ENCODE assay signal across 8 cellular contexts in genomic region chr18:3305354-3305762, GRCh38. TPM values are rescaled to one million over a fixed set of nuclear protein-coding genes. Genes with fewer than 3 reads are reported as not detected.
DNase-seq lines count a peak whose midpoint lies in the region; ATAC-seq and TF ChIP-seq lines count a peak whose summit lies in the region.

No MANE protein-coding gene starts in this region.

- DNase-seq in Panc1 (ENCODE audit: low read depth, low spot score) (peak; percentile 69), astrocyte of the spinal cord (ENCODE audit: low read depth, low spot score) (peak; percentile 98), esophagus muscularis mucosa (ENCODE audit: extremely low spot score) (no peak), COLO829 (ENCODE audit: low spot score) (no peak), H7 (no peak), NCI-H2029 (lab: John Stamatoyannopoulos, UW) (no peak)

- no peak for TF ChIP-seq POLR2A in esophagus muscularis mucosa (IDR thresholded peaks at IDR 0.05; ENCODE audit: low read depth)

- peak overlapping the region; percentile 92 for H3K27ac ChIP-seq in Panc1 (ENCODE audit: low read length)
- no peak overlapping the region for H3K27ac ChIP-seq in esophagus muscularis mucosa (replicated peaks in 1 of 4)

- ATAC-seq in GM21786 (IDR thresholded peaks at IDR 0.05; ENCODE audit: unreplicated experiment), result peak; percentile 72
- ATAC-seq in Panc1, result peak; percentile 97

- no peaks in the 10 kb centered on the region for H3K36me3 ChIP-seq in Panc1 (ENCODE audit: control insufficient read depth, insufficient read depth, low read length)
- no peaks in the 10 kb centered on the region for H3K36me3 ChIP-seq in skeletal muscle satellite cell (ENCODE audit: insufficient read depth, low read length)
- H3K36me3 ChIP-seq in esophagus muscularis mucosa, result no peaks in the 10 kb centered on the region
- no peaks in the 10 kb centered on the region for H3K36me3 ChIP-seq in H7 (replicated peaks; ENCODE audit: control insufficient read depth, insufficient read depth, low read length)

- CTCF ChIA-PET in Panc1 (lab: Charles Lee), result no interaction called here

- 81% methylated on average over 7 of the region's 7 CpGs for WGBS in esophagus muscularis mucosa

- BruUV-seq in Panc1 (replicated peaks; lab: Mats Ljungman, UMichigan), result no TSS peak

- no peak for TF ChIP-seq CTCF in Panc1 (IDR thresholded peaks at IDR 0.05)
- no peak for TF ChIP-seq CTCF in astrocyte of the spinal cord (IDR thresholded peaks at IDR 0.05; ENCODE audit: low read depth, low read length)
- no peak for TF ChIP-seq CTCF in esophagus muscularis mucosa (IDR thresholded peaks at IDR 0.05)

- H3K27me3 ChIP-seq in Panc1 (ENCODE audit: control insufficient read depth, insufficient read depth, low read length) (no peaks in the 10 kb centered on the region), skeletal muscle satellite cell (ENCODE audit: control insufficient read depth, insufficient read depth, low read length) (no peaks in the 10 kb centered on the region), esophagus muscularis mucosa (no peaks in the 10 kb centered on the region), H7 (ENCODE audit: control insufficient read depth, insufficient read depth, low read length) (no peaks in the 10 kb centered on the region)

- POLR2A ChIA-PET in Panc1 (lab: Charles Lee), result interaction anchor here (0.6 kb wide), 1 partner anchor 289 kb away, joined by 7 read pairs; no protein-coding TSS in a partner anchor

- H3K9ac ChIP-seq in skeletal muscle satellite cell (ENCODE audit: low read depth, low read length), result peak overlapping the region; percentile 43

- H3K9me3 ChIP-seq in Panc1 (ENCODE audit: control insufficient read depth, insufficient read depth, low read depth, low read length) (no peaks in the 10 kb centered on the region), skeletal muscle satellite cell (replicated peaks; ENCODE audit: low read length) (no peaks in the 10 kb centered on the region), esophagus muscularis mucosa (no peaks in the 10 kb centered on the region)

- TF ChIP-seq EP300 in esophagus muscularis mucosa (IDR thresholded peaks at IDR 0.05), result no peak

- H3K4me1 ChIP-seq in Panc1 (ENCODE audit: control insufficient read depth, insufficient read depth, low read length) (peaks cover 24% of the 10 kb centered on the region), skeletal muscle satellite cell (ENCODE audit: control insufficient read depth, insufficient read depth, low read length) (peaks cover 19% of the 10 kb centered on the region), esophagus muscularis mucosa (no peaks in the 10 kb centered on the region)

- H3K4me3 ChIP-seq in Panc1 (ENCODE audit: low read depth in 2 of 2, low read length in 2 of 2) (peak overlapping the region in 1 of 2 experiments; percentile 43; a peak in 2 of 4 replicates), astrocyte of the spinal cord (ENCODE audit: low read depth, low read length) (no peak overlapping the region), skeletal muscle satellite cell (ENCODE audit: low read length) (no peak overlapping the region), esophagus muscularis mucosa (no peak overlapping the region), H7 (ENCODE audit: insufficient read depth, low read depth, low read length) (no peak overlapping the region)

- peak overlapping the region; percentile 51 for H3K4me2 ChIP-seq in skeletal muscle satellite cell (ENCODE audit: low read length)

- intact Hi-C loops in Panc1 (cut with micrococcal nuclease; ENCODE audit: unreplicated experiment), result no loop called here
- intact Hi-C loops in esophagus muscularis mucosa (cut with DNase I), result no loop called here

- in situ Hi-C loops in Panc1 (cut with HindIII; ENCODE audit: low pct_unique_long_range_greater_than_20kb, low sequenced_read_pairs), result no loop called here
- in situ Hi-C loops in astrocyte of the spinal cord (cut with HindIII; ENCODE audit: low sequenced_read_pairs), result no loop called here

RNA-seq across cellular contexts. Expression of gene MYL12B, which starts 43.4 kb away (rescaled TPM):
- total RNA-seq in Panc1 (2021; ENCODE audit: unreplicated experiment) (420 TPM), esophagus muscularis mucosa (100 to 1,000 TPM; 211 to 279 (median 244) TPM)
- 368 TPM for polyA plus RNA-seq in Panc1 (2012; ENCODE audit: insufficient read length)
- total RNA-seq in skeletal muscle satellite cell (2012; rRNA removed), result 294 and 299 TPM in 2 replicates
- total RNA-seq in H7 (2014; rRNA removed; shearing (Covaris generic)), result 201 and 216 TPM in 2 replicates

RNA-seq across cellular contexts. Expression of gene MYL12A, which starts 57.8 kb away (rescaled TPM):
- total RNA-seq in Panc1 (2021; ENCODE audit: unreplicated experiment) (489 TPM), esophagus muscularis mucosa (100 to 1,000 TPM; 297 to 460 (median 380) TPM)
- polyA plus RNA-seq in Panc1 (2012; ENCODE audit: insufficient read length), result 606 TPM
- total RNA-seq in skeletal muscle satellite cell (2012; rRNA removed), result 426 and 583 TPM in 2 replicates
- total RNA-seq in H7 (2014; rRNA removed; shearing (Covaris generic)), result 462 and 507 TPM in 2 replicates

Comparison
In these comparisons a context has a peak if more than half of its experiments do, and no peak if none do; other contexts are left out.
1. DNase-seq: peak in Panc1 (single experiment) and astrocyte of the spinal cord (single experiment); none in esophagus muscularis mucosa (single experiment), COLO829 (single experiment), H7 (single experiment) and NCI-H2029 (single experiment).